In the genomic region with DNA sequence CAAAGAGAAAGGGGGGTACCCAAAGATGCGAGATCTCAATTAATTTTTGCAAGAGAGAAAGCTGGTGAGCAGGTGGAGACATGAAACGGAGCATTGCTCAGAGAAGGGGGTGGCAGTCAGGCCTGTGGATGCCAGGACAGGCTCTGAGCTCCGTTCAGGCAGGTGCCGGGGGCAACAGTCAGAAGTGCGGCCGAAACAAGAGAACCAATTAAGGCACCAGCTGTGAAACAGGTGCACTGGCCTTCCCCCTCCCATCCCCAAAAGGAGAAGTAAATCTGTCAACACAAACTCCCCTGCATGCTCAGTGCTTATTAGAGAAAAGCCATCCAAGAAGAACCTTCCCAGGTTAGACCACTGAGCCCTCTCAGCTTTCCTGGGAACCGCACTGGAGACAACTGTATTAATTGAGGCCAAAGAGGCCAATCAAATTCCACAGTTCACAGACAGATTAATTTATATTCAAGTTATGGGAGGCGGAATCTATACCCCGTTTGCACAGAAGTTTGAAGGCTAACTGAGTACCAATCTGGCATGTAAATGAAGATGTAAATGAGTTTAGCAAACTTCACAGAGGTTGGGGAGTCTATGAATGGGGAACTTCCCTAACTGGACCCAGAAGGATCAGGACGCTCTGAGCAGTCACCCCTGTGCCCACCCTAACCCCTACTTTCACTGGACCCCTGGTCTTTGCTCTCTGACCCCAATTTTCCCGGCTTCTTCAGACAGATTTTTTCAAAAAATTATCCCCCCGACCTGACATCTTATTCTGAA, we compare ENCODE assay signal across 10 cellular contexts. TPM values are rescaled to one million over a fixed set of nuclear protein-coding genes. Genes with fewer than 3 reads are reported as not detected.
DNase-seq lines count a peak whose midpoint lies in the region; ATAC-seq and TF ChIP-seq lines count a peak whose summit lies in the region.
"Had no signal": no experiment of that assay in that cellular context is flagged by ENCODE, and none has a peak within 500 bp of the region (broad histone marks: within the 10 kb centered on the region; RNA-seq: fewer than 3 reads in every experiment).

No MANE protein-coding gene starts in this region.

- H3K4me3 ChIP-seq in BLaER1: no peak overlapping the region
- no peak overlapping the region for H3K4me3 ChIP-seq in breast epithelium
- H3K4me3 ChIP-seq: skin epidermis had no signal

- intact Hi-C loops in breast epithelium (cut with DNase I; ENCODE audit: low total_unique reads): no loop called here

- no peaks in the 10 kb centered on the region; the same call in 1 of the 2 replicates for H3K4me1 ChIP-seq in BLaER1
- H3K4me1 ChIP-seq in breast epithelium: no peaks in the 10 kb centered on the region

- H4K20me1 ChIP-seq in BLaER1: no peaks in the 10 kb centered on the region

- no peak for TF ChIP-seq POLR2A in breast epithelium (IDR thresholded peaks at IDR 0.05)

- peaks cover 14% of the 10 kb centered on the region; the same call in 1 of the 2 replicates for H3K36me3 ChIP-seq in BLaER1
- H3K36me3 ChIP-seq in breast epithelium: no peaks in the 10 kb centered on the region

- DNase-seq in GM19238 (ENCODE audit: insufficient read length, low spot score): peak; percentile 74
- peak; percentile 13 for DNase-seq in NCI-H345 (lab: John Stamatoyannopoulos, UW)
- no peak for DNase-seq in breast epithelium (ENCODE audit: low spot score in 2 of 2)
- no peak for DNase-seq in nucleus accumbens (lab: John Stamatoyannopoulos, UW)
- DNase-seq in cerebellum (ENCODE audit: low spot score): no peak
- DNase-seq in cerebellar cortex (ENCODE audit: low spot score): no peak

- H3K27ac ChIP-seq in BLaER1: no peak overlapping the region
- H3K27ac ChIP-seq in breast epithelium: no peak overlapping the region
- H3K27ac ChIP-seq: skin epidermis had no signal

- H3K27me3 ChIP-seq in BLaER1: no peaks in the 10 kb centered on the region
- no peaks in the 10 kb centered on the region for H3K27me3 ChIP-seq in breast epithelium

- peak; percentile 93 for ATAC-seq in HG02870 (IDR thresholded peaks at IDR 0.05; ENCODE audit: unreplicated experiment)

- peaks cover 12% of the 10 kb centered on the region for H3K9me3 ChIP-seq in BLaER1
- H3K9me3 ChIP-seq in breast epithelium: no peaks in the 10 kb centered on the region

- TF ChIP-seq CTCF in breast epithelium (IDR thresholded peaks at IDR 0.05): no peak

- H3K9ac ChIP-seq in BLaER1: no peak overlapping the region

- H3K4me2 ChIP-seq in BLaER1: peak overlapping the region; percentile 2; the same call in 1 of the 2 replicates

RNA-seq across cellular contexts. Expression of a gene that starts 20.9 kb away (rescaled TPM):
- total RNA-seq in breast epithelium (1 to 10 TPM; 6.2 to 9.5 (median 7.9) TPM), cerebellum (3.4 TPM)

RNA-seq across cellular contexts. Expression of a gene that starts 57.3 kb away (rescaled TPM):
- total RNA-seq in breast epithelium: 10 to 100 TPM in 2 of 3 donors, 1 to 10 TPM in 1; 7.9 to 46.6 (median 20.0) TPM
- 18.4 TPM for total RNA-seq in cerebellum
- total RNA-seq: bronchial epithelial cell had no signal

Comparison
In these comparisons a context has a peak if more than half of its experiments do, and no peak if none do; other contexts are left out.
1. DNase-seq: peak in GM19238 (single experiment) and NCI-H345 (single experiment); none in breast epithelium (0 of 2), nucleus accumbens (0 of 56), cerebellum (single experiment) and cerebellar cortex (single experiment).